ENCODE assay signal across 19 cellular contexts in the genomic region with DNA sequence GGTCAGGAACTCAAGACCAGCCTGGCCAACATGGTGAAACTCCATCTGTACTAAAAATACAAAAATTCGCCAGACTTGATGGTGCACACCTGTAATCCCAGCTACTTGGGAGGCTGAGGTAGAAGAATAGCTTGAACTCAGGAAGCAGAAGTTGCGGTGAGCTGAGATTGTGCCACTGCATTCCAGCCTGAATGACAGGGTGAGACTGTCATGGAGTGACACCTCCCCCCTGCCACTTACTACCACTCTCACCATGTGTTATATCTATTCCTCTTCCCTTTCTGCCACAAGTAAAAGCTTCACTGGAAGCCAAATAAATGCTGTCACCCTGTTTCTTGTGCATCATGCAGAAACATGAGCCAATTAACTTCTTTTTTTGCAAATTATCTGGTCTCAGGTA. TPM values are rescaled to one million over a fixed set of nuclear protein-coding genes. Genes with fewer than 3 reads are reported as not detected.
"Had no signal": no experiment of that assay in that cellular context is flagged by ENCODE, and none has a peak within 500 bp of the region (broad histone marks: within the 10 kb centered on the region; RNA-seq: fewer than 3 reads in every experiment).

No MANE protein-coding gene starts in this region.

- H3K4me3 ChIP-seq: ascending aorta, prostate gland, right lobe of liver, tibial nerve had no signal

- H3K27me3 ChIP-seq: ascending aorta, right lobe of liver, tibial nerve had no signal

- H3K36me3 Mint-ChIP-seq: stimulated activated memory B cell treated with anti-CD40 and anti-IgM and Interleukin-4, amounts not matched to agents 10 μg/mL and 1 μg/mL and 100 μg/mL, for 72 hours had no signal

- H3K27ac ChIP-seq: ascending aorta, prostate gland, right lobe of liver, tibial nerve had no signal

- FAIRE-seq: colon, endothelial cell of umbilical vein had no signal

- H3K9me3 ChIP-seq: ascending aorta, prostate gland, right lobe of liver had no signal

- H3K4me3 Mint-ChIP-seq: stimulated activated memory B cell treated with anti-CD40 and anti-IgM and Interleukin-4, amounts not matched to agents 10 μg/mL and 1 μg/mL and 100 μg/mL, for 72 hours had no signal

- DNase-seq: activated CD4-positive, alpha-beta T cell treated with anti-CD3 and anti-CD28 coated beads for 1 hour; activated CD4-positive, alpha-beta T cell treated with anti-CD3 and anti-CD28 coated beads, Interleukin-2, amount 50 U/mL, for 48 hours; activated gamma-delta T cell treated with Interleukin-2 at 50 U/mL for 16 hours; activated T-cell treated with anti-CD3 and anti-CD28 coated beads, Interleukin-2, amount 50 U/mL, for 48 hours; foreskin melanocyte; head of caudate nucleus; left colon; mammary epithelial cell; naive thymus-derived CD8-positive, alpha-beta T cell; nucleus accumbens; right lobe of liver; stimulated activated CD4-positive, alpha-beta T cell treated with anti-CD3 and anti-CD28 coated beads, Interleukin-1b, Interleukin-23, amount 100 ng/mL, for 48 hours had no signal

- H3K36me3 ChIP-seq: ascending aorta, prostate gland, right lobe of liver, tibial nerve had no signal

- H3K27ac Mint-ChIP-seq: stimulated activated memory B cell treated with anti-CD40 and anti-IgM and Interleukin-4, amounts not matched to agents 10 μg/mL and 1 μg/mL and 100 μg/mL, for 72 hours had no signal

- ATAC-seq: left colon; stimulated activated memory B cell treated with anti-CD40 and anti-IgM and Interleukin-4, amounts not matched to agents 10 μg/mL and 1 μg/mL and 100 μg/mL, for 72 hours had no signal

- H3K4me1 ChIP-seq: ascending aorta, prostate gland, right lobe of liver, tibial nerve had no signal

RNA-seq across cellular contexts. Expression of a gene that starts 10.6 kb away (rescaled TPM):
- total RNA-seq: ascending aorta; endothelial cell of umbilical vein; mammary epithelial cell; naive thymus-derived CD8-positive, alpha-beta T cell had no signal
- polyA plus RNA-seq: endothelial cell of umbilical vein; mammary epithelial cell; naive thymus-derived CD8-positive, alpha-beta T cell had no signal

RNA-seq across cellular contexts. Expression of a gene that starts 50.6 kb away (rescaled TPM):
- total RNA-seq: ascending aorta; endothelial cell of umbilical vein; mammary epithelial cell; mononuclear cell; naive thymus-derived CD8-positive, alpha-beta T cell; prostate gland; right lobe of liver; tibial nerve had no signal
- polyA plus RNA-seq: mammary epithelial cell; naive thymus-derived CD8-positive, alpha-beta T cell had no signal
